Comparison of ENCODE assay signal across 8 cellular contexts in genomic region chr11:103326070-103326794, GRCh38.
A peak's percentile ranks its signal among the peaks of the same experiment; 100 is the strongest.
DNase-seq lines count a peak whose midpoint lies in the region; ATAC-seq and TF ChIP-seq lines count a peak whose summit lies in the region.

No MANE protein-coding gene starts in this region.

- peaks cover 8% of the 10 kb centered on the region for H3K36me3 Mint-ChIP-seq in central memory CD8-positive, alpha-beta T cell (ENCODE audit: insufficient read depth)

- CTCF ChIA-PET in Panc1 (lab: Charles Lee): no interaction called here

- no peaks in the 10 kb centered on the region for H3K9me3 Mint-ChIP-seq in central memory CD8-positive, alpha-beta T cell

- H3K4me1 ChIP-seq in Panc1 (ENCODE audit: control insufficient read depth, insufficient read depth, low read length) (no peaks in the 10 kb centered on the region), aorta (ENCODE audit: control insufficient read depth in 1 of 2, insufficient read depth in 2 of 2, low read length in 2 of 2) (no peaks in the 10 kb centered on the region)

- H3K27me3 ChIP-seq in Panc1 (ENCODE audit: control insufficient read depth, insufficient read depth, low read length): no peaks in the 10 kb centered on the region
- no peaks in the 10 kb centered on the region for H3K27me3 ChIP-seq in aorta (ENCODE audit: control insufficient read depth in 1 of 2, insufficient read depth in 2 of 2, low read length in 1 of 2)

- H3K27me3 Mint-ChIP-seq in central memory CD8-positive, alpha-beta T cell: no peaks in the 10 kb centered on the region

- H3K4me3 Mint-ChIP-seq in central memory CD8-positive, alpha-beta T cell: peak overlapping the region; percentile 44

- no peak overlapping the region for H3K4me3 ChIP-seq in GM12864 (ENCODE audit: low read depth, low read length)
- H3K4me3 ChIP-seq in Panc1 (ENCODE audit: low read depth in 2 of 2, low read length in 2 of 2): no peak overlapping the region
- no peak overlapping the region for H3K4me3 ChIP-seq in aorta (ENCODE audit: low read length in 2 of 2)

- H3K9me3 ChIP-seq in Panc1 (ENCODE audit: control insufficient read depth, insufficient read depth, low read depth, low read length) (no peaks in the 10 kb centered on the region), aorta (ENCODE audit: control insufficient read depth, low read length) (no peaks in the 10 kb centered on the region)

- in situ Hi-C loops in Panc1 (cut with HindIII; ENCODE audit: low pct_unique_long_range_greater_than_20kb, low sequenced_read_pairs): no loop called here

- 70 to 77% methylated on average over 25 of the region's 25 CpGs for WGBS in aorta, 2 donors

- peaks cover 12% of the 10 kb centered on the region for H3K4me1 Mint-ChIP-seq in central memory CD8-positive, alpha-beta T cell

- no TSS peak for BruUV-seq in Panc1 (replicated peaks; lab: Mats Ljungman, UMichigan)

- ATAC-seq in Panc1: peak; percentile 91
- ATAC-seq in central memory CD8-positive, alpha-beta T cell (replicated peaks; ENCODE audit: extremely low read depth, poor library complexity, severe bottlenecking): peak; percentile 77
- ATAC-seq in aorta (ENCODE audit: low FRiP score): peak; percentile 66

- no peak overlapping the region for H3K27ac ChIP-seq in Panc1 (ENCODE audit: low read length)
- no peak overlapping the region for H3K27ac ChIP-seq in aorta (ENCODE audit: low read depth in 1 of 2, low read length in 2 of 2)

- peak overlapping the region; percentile 23 for H3K27ac Mint-ChIP-seq in central memory CD8-positive, alpha-beta T cell (ENCODE audit: low read depth)

- TF ChIP-seq CTCF in AG09319 (IDR thresholded peaks at IDR 0.05; ENCODE audit: low read depth, low read length): peak; percentile 84
- peak; percentile 84 for TF ChIP-seq CTCF in GM12864 (IDR thresholded peaks at IDR 0.05; ENCODE audit: low read depth, low read length, missing control alignments)
- peak; percentile 93 for TF ChIP-seq CTCF in Panc1 (IDR thresholded peaks at IDR 0.05)

- intact Hi-C loops in Panc1 (cut with micrococcal nuclease; ENCODE audit: unreplicated experiment) (loop anchor here (1.0 kb wide), 1 partner anchor 275 kb away; no protein-coding TSS in a partner anchor), aorta (cut with DNase I) (no loop called here)

- peak; percentile 73 for DNase-seq in AG09319 (ENCODE audit: extremely low read depth, low read depth)
- DNase-seq in GM12864 (ENCODE audit: low read depth): peak; percentile 25
- peak; percentile 74 for DNase-seq in HCEC 1CT
- peak; percentile 68 for DNase-seq in KG1 (lab: John Stamatoyannopoulos, UW)
- DNase-seq in Panc1 (ENCODE audit: low read depth, low spot score): peak; percentile 48
- DNase-seq in central memory CD8-positive, alpha-beta T cell (ENCODE audit: low spot score in 2 of 2): peak in 1 of 2 donors; percentile 21
- DNase-seq in left kidney (ENCODE audit: low read depth, low spot score): peak; percentile 83
- peak; percentile 46 to 71 for DNase-seq in aorta

- POLR2A ChIA-PET in Panc1 (lab: Charles Lee): no interaction called here

- H3K36me3 ChIP-seq in Panc1 (ENCODE audit: control insufficient read depth, insufficient read depth, low read length) (no peaks in the 10 kb centered on the region), aorta (ENCODE audit: control insufficient read depth in 1 of 2, insufficient read depth in 2 of 2, low read length in 1 of 2) (no peaks in the 10 kb centered on the region)
